15 cellular contexts compared by ENCODE assay signal in genomic region chr13:45316996-45317395, GRCh38. TPM values are rescaled to one million over a fixed set of nuclear protein-coding genes. Genes with fewer than 3 reads are reported as not detected.
DNase-seq lines count a peak whose midpoint lies in the region; ATAC-seq, FAIRE-seq and TF ChIP-seq lines count a peak whose summit lies in the region.
"Had no signal": no experiment of that assay in that cellular context is flagged by ENCODE, and none has a peak within 500 bp of the region (broad histone marks: within the 10 kb centered on the region; RNA-seq: fewer than 3 reads in every experiment).

No MANE protein-coding gene starts in this region.

- TF ChIP-seq RAD21 in A549 (conservative IDR thresholded peaks at IDR 0.05 in 1 of 2, IDR thresholded peaks at IDR 0.05 in 1 of 2): no peak

- H3K4me3 ChIP-seq in A549: no peak overlapping the region
- H3K4me3 ChIP-seq in adrenal gland: no peak overlapping the region
- no peak overlapping the region for H3K4me3 ChIP-seq in endodermal cell (ENCODE audit: low read length)
- H3K4me3 ChIP-seq in ovary: no peak overlapping the region
- no peak overlapping the region for H3K4me3 ChIP-seq in pancreas

- ATAC-seq in A549: no peak
- no peak for ATAC-seq in pancreas

- no peak for TF ChIP-seq CTCF in A549 (IDR thresholded peaks at IDR 0.05)
- no peak for TF ChIP-seq CTCF in adrenal gland (IDR thresholded peaks at IDR 0.05)
- no peak for TF ChIP-seq CTCF in endodermal cell (conservative IDR thresholded peaks at IDR 0.05)
- TF ChIP-seq CTCF in nephron (IDR thresholded peaks at IDR 0.05; ENCODE audit: unreplicated experiment in 3 of 3): no peak
- TF ChIP-seq CTCF in ovary (IDR thresholded peaks at IDR 0.05): no peak
- TF ChIP-seq CTCF in pancreas (IDR thresholded peaks at IDR 0.05): no peak

- WGBS in A549 (ENCODE audit: missing lambda C conversion rate): 86% methylated on average over 5 of the region's 5 CpGs
- 58 to 67% (median 64%) methylated on average over 5 of the region's 5 CpGs for WGBS in adrenal gland, 4 donors
- 88 to 95% methylated on average over 3 to 5 of the region's 5 CpGs for WGBS in endodermal cell (ENCODE audit: insufficient coverage in 1 of 2, insufficient read length in 1 of 2), 2 experiments
- 74 to 77% (median 77%) methylated on average over 5 of the region's 5 CpGs for WGBS in ovary, 3 donors
- 78 to 79% methylated on average over 5 of the region's 5 CpGs for WGBS in pancreas, 2 donors

- CTCF ChIA-PET in A549 (lab: Yijun Ruan, JAX): interaction anchor here (1.9 to 2.2 kb wide), 2 partner anchors 8 to 270 kb away, joined by 7 to 10 read pairs; no protein-coding TSS in a partner anchor

- H3K4me1 Mint-ChIP-seq in endodermal cell: peaks cover 3% of the 10 kb centered on the region
- no peaks in the 10 kb centered on the region for H3K4me1 Mint-ChIP-seq in nephron

- no peak for TF ChIP-seq EP300 in A549 (IDR thresholded peaks at IDR 0.05)
- TF ChIP-seq EP300 in ovary (IDR thresholded peaks at IDR 0.05): no peak

- FAIRE-seq in A549 (lab: Jason Lieb, UNC): no peak
- no peak for FAIRE-seq in pancreas (lab: Jason Lieb, UNC)
- FAIRE-seq: A204.1, GM12891 had no signal

- POLR2A ChIA-PET in A549 (lab: Yijun Ruan, JAX): no interaction called here

- TF ChIP-seq POLR2A in A549 (IDR thresholded peaks at IDR 0.05; ENCODE audit: low read length): no peak
- no peak for TF ChIP-seq POLR2A in adrenal gland (IDR thresholded peaks at IDR 0.05)
- no peak for TF ChIP-seq POLR2A in ovary (IDR thresholded peaks at IDR 0.05)

- H3K36me3 Mint-ChIP-seq in endodermal cell (ENCODE audit: low read depth) (no peaks in the 10 kb centered on the region), nephron (ENCODE audit: low read depth) (no peaks in the 10 kb centered on the region)
- H3K36me3 Mint-ChIP-seq: CD4-positive, alpha-beta memory T cell had no signal

- no peak overlapping the region for H3K27ac Mint-ChIP-seq in endodermal cell
- peak overlapping the region; percentile 97 to 100 (median 100) for H3K27ac Mint-ChIP-seq in nephron
- H3K27ac Mint-ChIP-seq: CD4-positive, alpha-beta memory T cell had no signal

- H3K4me2 ChIP-seq in A549: peak overlapping the region; percentile 78; the same call in 2 of the 3 replicates

- H3K9me3 Mint-ChIP-seq in endodermal cell (no peaks in the 10 kb centered on the region), nephron (no peaks in the 10 kb centered on the region)

- intact Hi-C loops in adrenal gland (cut with DNase I) (no loop called here), ovary (cut with DNase I) (no loop called here), pancreas (cut with DNase I) (no loop called here)

- no peak overlapping the region for H3K4me3 Mint-ChIP-seq in endodermal cell
- H3K4me3 Mint-ChIP-seq in nephron: no peak overlapping the region
- H3K4me3 Mint-ChIP-seq: CD4-positive, alpha-beta memory T cell had no signal

- H3K9ac ChIP-seq in endodermal cell (ENCODE audit: extremely low read depth, low read length, poor library complexity, severe bottlenecking): no peak overlapping the region

- H3K27me3 Mint-ChIP-seq in endodermal cell (ENCODE audit: insufficient read depth) (no peaks in the 10 kb centered on the region), nephron (ENCODE audit: low read depth) (peaks cover 7% of the 10 kb centered on the region)
- H3K27me3 Mint-ChIP-seq: CD4-positive, alpha-beta memory T cell had no signal

- no peak for DNase-seq in A549 (ENCODE audit: low read depth in 1 of 2, low spot score in 1 of 2)
- DNase-seq in adrenal gland: peak in 2 of 7 donors; percentile 30 to 32
- peak; percentile 28 for DNase-seq in endodermal cell
- DNase-seq in middle frontal gyrus (ENCODE audit: extremely low spot score, low spot score): no peak
- DNase-seq in ovary: no peak
- DNase-seq in pancreas: no peak
- no peak for DNase-seq in mesenteric fat pad (ENCODE audit: low spot score)
- DNase-seq: BE2C; CD4-positive, alpha-beta memory T cell; DMS79; HCEC 1CT had no signal

- H3K27me3 ChIP-seq in adrenal gland: no peaks in the 10 kb centered on the region
- no peaks in the 10 kb centered on the region for H3K27me3 ChIP-seq in endodermal cell (ENCODE audit: control insufficient read depth, insufficient read depth, low read length, poor library complexity, severe bottlenecking)
- no peaks in the 10 kb centered on the region for H3K27me3 ChIP-seq in ovary
- no peaks in the 10 kb centered on the region for H3K27me3 ChIP-seq in pancreas
- H3K27me3 ChIP-seq: BE2C had no signal

- H3K27ac ChIP-seq in A549 (peak overlapping the region; percentile 82 to 91; a peak in 5 of 6 replicates), adrenal gland (peak overlapping the region in 3 of 5 donors; percentile 18 to 53 (median 50)), endodermal cell (ENCODE audit: low read depth, low read length) (no peak overlapping the region), ovary (no peak overlapping the region), pancreas (peak overlapping the region in 2 of 4 donors; percentile 37 to 75)
- H3K27ac ChIP-seq: C4-2B had no signal

- H3K9me3 ChIP-seq in A549 (no peaks in the 10 kb centered on the region), adrenal gland (replicated peaks in 1 of 3) (no peaks in the 10 kb centered on the region), endodermal cell (ENCODE audit: control insufficient read depth, low read length) (no peaks in the 10 kb centered on the region), ovary (no peaks in the 10 kb centered on the region), pancreas (no peaks in the 10 kb centered on the region)
- H3K9me3 ChIP-seq: BE2C had no signal

- no peaks in the 10 kb centered on the region for H3K36me3 ChIP-seq in adrenal gland (replicated peaks in 1 of 2)
- no peaks in the 10 kb centered on the region for H3K36me3 ChIP-seq in endodermal cell (ENCODE audit: control insufficient read depth, insufficient read depth, low read length)
- H3K36me3 ChIP-seq in ovary: no peaks in the 10 kb centered on the region
- H3K36me3 ChIP-seq in pancreas: no peaks in the 10 kb centered on the region
- H3K36me3 ChIP-seq: BE2C had no signal

- H3K4me1 ChIP-seq in A549: peaks cover 16% of the 10 kb centered on the region
- H3K4me1 ChIP-seq in adrenal gland (replicated peaks in 1 of 2): peaks cover 4 to 8% of the 10 kb centered on the region in 2 donors
- no peaks in the 10 kb centered on the region for H3K4me1 ChIP-seq in endodermal cell (ENCODE audit: control insufficient read depth, insufficient read depth, low read length)
- H3K4me1 ChIP-seq in ovary (ENCODE audit: insufficient read depth): no peaks in the 10 kb centered on the region
- peaks cover 0 to 14% (median 5%) of the 10 kb centered on the region in 3 donors for H3K4me1 ChIP-seq in pancreas
- H3K4me1 ChIP-seq: BE2C had no signal

TF ChIP-seq in A549, 52 proteins besides CTCF, POLR2A, EP300 and RAD21:
- no peak for TF ChIP-seq MYC (IDR thresholded peaks at IDR 0.05; ENCODE audit: borderline replicate concordance, low read length)
- TF ChIP-seq REST (IDR thresholded peaks at IDR 0.05): no peak
- no peak for TF ChIP-seq KDM1A (IDR thresholded peaks at IDR 0.05; ENCODE audit: low read depth)

RNA-seq across cellular contexts. Expression of gene TPT1, which starts 24.0 kb away (rescaled TPM):
- polyA plus RNA-seq in A549 (2011; rRNA removed) (3,255 and 3,850 TPM in 2 replicates), A549 (2017; fragmentation: RNase III; extraction: RNeasy Plus Mini Kit Qiagen cat#74134 plus additional on column Dnase treatment) (2,037 to 2,646 TPM (median 2,486 TPM) in 3 replicates), adrenal gland (1,000 to 10,000 TPM; 4,931 to 8,150 (median 5,619) TPM), ovary (over 10,000 TPM; 11,087 to 14,373 TPM), pancreas (1,000 to 10,000 TPM; 3,587 to 4,358 TPM)
- 831 and 881 TPM in 2 replicates for polyA plus RNA-seq in A549 (2012; cell fraction: cytosol; rRNA removed)
- 235 and 371 TPM in 2 replicates for polyA plus RNA-seq in A549 (2012; cell fraction: nucleus; rRNA removed)
- polyA minus RNA-seq in A549 (2011; rRNA and poly(A)+ RNA removed): 744 and 954 TPM in 2 replicates
- total RNA-seq in adrenal gland (1,000 to 10,000 TPM; 1,778 to 5,574 (median 3,411) TPM), endodermal cell (1,000 to 10,000 TPM; 2,192 to 2,586 TPM), ovary (1,000 to 10,000 TPM; 4,694 to 8,633 (median 7,041) TPM), pancreas (1,000 to 10,000 TPM; 2,995 to 3,873 (median 3,563) TPM), mesenteric fat pad (3,722 TPM)
- polyA plus RNA-seq in endodermal cell (2013, experiment 1 of 2): 1,898 TPM
- 1,873 TPM for polyA plus RNA-seq in endodermal cell (2013, experiment 2 of 2)

Comparison
In these comparisons a context has a peak if more than half of its experiments do, and no peak if none do; other contexts are left out.
1. H3K27ac ChIP-seq: peak in A549 (2 of 2) and adrenal gland (3 of 5); none in endodermal cell (single experiment) and ovary (0 of 2).